Comparison of ENCODE assay signal across 25 cellular contexts in the genomic region with DNA sequence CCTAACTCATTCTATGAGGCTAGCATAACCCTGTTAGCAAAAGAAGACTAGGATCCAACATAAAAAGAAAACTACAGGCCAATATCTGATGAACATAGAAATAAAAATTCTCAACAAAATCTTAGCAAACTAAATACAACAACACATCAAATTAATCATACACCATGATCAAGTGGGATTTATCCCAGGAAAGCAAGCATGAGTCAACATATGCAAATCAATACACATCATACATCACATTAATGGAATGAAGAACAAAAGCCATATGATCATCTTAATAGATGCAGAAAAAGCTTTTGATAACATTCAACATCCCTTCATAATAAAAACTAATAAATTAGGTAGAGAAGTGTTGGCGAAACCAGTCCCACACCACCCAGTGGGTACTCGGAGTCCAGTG.
"Had no signal": no experiment of that assay in that cellular context is flagged by ENCODE, and none has a peak within 500 bp of the region (broad histone marks: within the 10 kb centered on the region; RNA-seq: fewer than 3 reads in every experiment).

No MANE protein-coding gene starts in this region.

- H3K27me3 Mint-ChIP-seq: IgD-negative memory B cell had no signal

- H3K4me3 ChIP-seq: K562 had no signal

- H3K4me2 ChIP-seq: KMS-11, SK-N-SH had no signal

- DNase-seq: Kasumi-1, NCI-H1092, NCI-H1105 treated with DMSO at 0.1 percent for 48 hours, NCI-H1417 treated with DMSO at 0.1 percent for 48 hours, NCI-H146, NCI-H187, NCI-H2029, NCI-H2081 treated with DMSO at 0.1 percent for 48 hours, NCI-H2171, NCI-H226, NCI-H446, NCI-H510A, NCI-H524 treated with DMSO at 0.1 percent for 48 hours, NCI-H69, NCI-H774, PC-3, SHP77, SK-N-SH, SW 1271 had no signal

- H3K27ac Mint-ChIP-seq: IgD-negative memory B cell had no signal

- H3K27ac ChIP-seq: HL-60, KMS-11, RWPE1 had no signal

- H3K36me3 Mint-ChIP-seq: IgD-negative memory B cell had no signal

- H3K4me3 Mint-ChIP-seq: IgD-negative memory B cell had no signal

- H3K9me2 ChIP-seq: SK-N-SH had no signal

- H3K4me1 Mint-ChIP-seq: IgD-negative memory B cell had no signal

- H3K9ac ChIP-seq: KMS-11, SK-N-SH had no signal

- ATAC-seq: K562, Panc1, PC-3 had no signal
